ENCODE assay signal across 23 cellular contexts in genomic region chr1:77424236-77424635, GRCh38.
DNase-seq lines count a peak whose midpoint lies in the region; ATAC-seq and TF ChIP-seq lines count a peak whose summit lies in the region.
"Had no signal": no experiment of that assay in that cellular context is flagged by ENCODE, and none has a peak within 500 bp of the region (broad histone marks: within the 10 kb centered on the region; RNA-seq: fewer than 3 reads in every experiment).

No MANE protein-coding gene starts in this region.

- DNase-seq in AG10803 (ENCODE audit: low read depth) (peak; percentile 68), HT1080 (ENCODE audit: low read depth) (peak; percentile 20), choroid plexus epithelial cell (ENCODE audit: low read depth) (peak; percentile 33), kidney glomerular epithelial cell (lab: John Stamatoyannopoulos, UW) (peak; percentile 24), GM03348 (ENCODE audit: low spot score) (no peak), Right ventricle myocardium superior (no peak), NCI-H2029 (lab: John Stamatoyannopoulos, UW) (no peak)
- DNase-seq: activated B cell treated with CpG ODN at 0.5 μM for 24 hours; activated CD8-positive, alpha-beta T cell treated with anti-CD3 and anti-CD28 coated beads for 36 hours; activated naive CD4-positive, alpha-beta T cell treated with anti-CD3 and anti-CD28 coated beads, Interleukin-2, amount 50 U/mL, for 16 hours; activated T-cell treated with anti-CD3 and anti-CD28 coated beads, Interleukin-2, amount 50 U/mL, for 24 hours; CD4-positive, alpha-beta memory T cell; colonic mucosa; DMS79; Karpas-422; NCI-H1105; NCI-H69; retina; SJCRH30; stimulated activated CD4-positive, alpha-beta T cell treated with anti-CD3 and anti-CD28 coated beads, Interleukin-12 subunit alpha, Interleukin-12 subunit beta, amount 100 ng/mL, for 4 hours had no signal

- intact Hi-C loops in Right ventricle myocardium superior (cut with DNase I): no loop called here

- no peak overlapping the region for H3K4me3 ChIP-seq in AG10803 (ENCODE audit: low read length)
- no peak overlapping the region for H3K4me3 ChIP-seq in choroid plexus epithelial cell (ENCODE audit: low read depth, low read length)
- H3K4me3 ChIP-seq: colonic mucosa, GM23338, SJCRH30, suprapubic skin had no signal

- TF ChIP-seq CTCF in AG10803 (conservative IDR thresholded peaks at IDR 0.05; ENCODE audit: low read length): no peak
- TF ChIP-seq CTCF in choroid plexus epithelial cell (conservative IDR thresholded peaks at IDR 0.05; ENCODE audit: low read depth, low read length): no peak

- ATAC-seq in Right ventricle myocardium superior (ENCODE audit: poor library complexity) (no peak), HG03565 (IDR thresholded peaks at IDR 0.05; ENCODE audit: unreplicated experiment) (no peak)
- ATAC-seq: activated CD8-positive, alpha-beta T cell treated with anti-CD3 and anti-CD28 coated beads for 36 hours; GM23338 had no signal

Comparison
In these comparisons a context has a peak if more than half of its experiments do, and no peak if none do; other contexts are left out.
1. DNase-seq: peak in AG10803 (single experiment), HT1080 (single experiment), choroid plexus epithelial cell (single experiment) and kidney glomerular epithelial cell (single experiment); none in GM03348 (single experiment), Right ventricle myocardium superior (single experiment) and NCI-H2029 (single experiment).